25 cellular contexts compared by ENCODE assay signal in the genomic region with DNA sequence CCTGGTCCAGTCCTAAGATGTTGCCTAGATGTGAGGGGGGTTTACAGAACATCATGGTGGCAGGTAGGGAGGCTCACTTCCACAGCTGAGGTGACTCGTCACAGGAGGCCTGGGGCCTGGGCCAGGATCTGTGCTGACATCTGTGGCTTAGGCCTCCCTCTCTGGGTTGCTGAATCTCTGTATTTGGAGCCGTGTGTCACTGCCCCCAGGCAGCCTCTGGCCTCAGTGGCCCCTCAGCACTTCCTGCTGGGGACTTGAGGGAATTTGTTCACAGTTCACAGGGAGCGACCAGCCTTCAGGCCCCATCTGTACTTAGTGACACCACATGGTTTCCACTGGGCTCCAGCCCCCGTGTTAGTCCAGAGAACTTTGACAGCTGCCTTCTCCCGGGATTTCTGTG. TPM values are rescaled to one million over a fixed set of nuclear protein-coding genes. Genes with fewer than 3 reads are reported as not detected.
"Had no signal": no experiment of that assay in that cellular context is flagged by ENCODE, and none has a peak within 500 bp of the region (broad histone marks: within the 10 kb centered on the region; RNA-seq: fewer than 3 reads in every experiment).

No MANE protein-coding gene starts in this region.

- H3K4me1 Mint-ChIP-seq: activated CD4-positive, alpha-beta memory T cell treated with anti-CD3 and anti-CD28 coated beads, Interleukin-2, amount 10 ng/mL, durations not matched to agents 7 days and 5 days; activated CD4-positive, alpha-beta T cell treated with anti-CD3 and anti-CD28 coated beads, Interleukin-2, amount 10 ng/mL, durations not matched to agents 7 days and 5 days; activated naive CD4-positive, alpha-beta T cell treated with anti-CD3 and anti-CD28 coated beads, Interleukin-2, amount 50 U/mL, for 24 hours; activated naive CD8-positive, alpha-beta T cell treated with anti-CD3 and anti-CD28 coated beads, Interleukin-2, amount 50 U/mL, for 24 hours; activated T-helper 17 cell treated with anti-CD3 and anti-CD28 coated beads, Interleukin-2, amount 50 U/mL, for 72 hours; central memory CD8-positive, alpha-beta T cell; endodermal cell had no signal

- FAIRE-seq: frontal cortex, pancreas, urothelium cell line had no signal

- H3K9me3 Mint-ChIP-seq: activated CD4-positive, alpha-beta memory T cell treated with anti-CD3 and anti-CD28 coated beads, Interleukin-2, amount 10 ng/mL, durations not matched to agents 7 days and 5 days; activated CD4-positive, alpha-beta T cell treated with anti-CD3 and anti-CD28 coated beads, Interleukin-2, amount 10 ng/mL, durations not matched to agents 7 days and 5 days; activated naive CD4-positive, alpha-beta T cell treated with anti-CD3 and anti-CD28 coated beads, Interleukin-2, amount 50 U/mL, for 24 hours; activated naive CD8-positive, alpha-beta T cell treated with anti-CD3 and anti-CD28 coated beads, Interleukin-2, amount 50 U/mL, for 24 hours; activated T-cell treated with anti-CD3 and anti-CD28 coated beads, Interleukin-2, amount 50 U/mL, for 4 hours; activated T-helper 17 cell treated with anti-CD3 and anti-CD28 coated beads, Interleukin-2, amount 50 U/mL, for 72 hours; central memory CD8-positive, alpha-beta T cell; dendritic cell treated with granulocyte-macrophage colony-stimulating factor and Interleukin-4, amounts not matched to agents 40 ng/mL and 50 ng/mL, for 4 days; endodermal cell had no signal

- H3K4me2 ChIP-seq: hepatocyte had no signal

- H3K79me2 ChIP-seq: hepatocyte had no signal

- H2AFZ ChIP-seq: hepatocyte had no signal

- H3K27ac Mint-ChIP-seq: activated CD4-positive, alpha-beta memory T cell treated with anti-CD3 and anti-CD28 coated beads, Interleukin-2, amount 10 ng/mL, durations not matched to agents 7 days and 5 days; activated CD4-positive, alpha-beta T cell treated with anti-CD3 and anti-CD28 coated beads, Interleukin-2, amount 10 ng/mL, durations not matched to agents 7 days and 5 days; activated naive CD4-positive, alpha-beta T cell treated with anti-CD3 and anti-CD28 coated beads, Interleukin-2, amount 50 U/mL, for 24 hours; activated naive CD8-positive, alpha-beta T cell treated with anti-CD3 and anti-CD28 coated beads, Interleukin-2, amount 50 U/mL, for 24 hours; activated T-helper 17 cell treated with anti-CD3 and anti-CD28 coated beads, Interleukin-2, amount 50 U/mL, for 72 hours; dendritic cell treated with granulocyte-macrophage colony-stimulating factor and Interleukin-4, amounts not matched to agents 40 ng/mL and 50 ng/mL, for 4 days; endodermal cell had no signal

- H3K4me3 Mint-ChIP-seq: activated CD4-positive, alpha-beta memory T cell treated with anti-CD3 and anti-CD28 coated beads, Interleukin-2, amount 10 ng/mL, durations not matched to agents 7 days and 5 days; activated CD4-positive, alpha-beta T cell treated with anti-CD3 and anti-CD28 coated beads, Interleukin-2, amount 10 ng/mL, durations not matched to agents 7 days and 5 days; activated naive CD4-positive, alpha-beta T cell treated with anti-CD3 and anti-CD28 coated beads, Interleukin-2, amount 50 U/mL, for 24 hours; activated naive CD8-positive, alpha-beta T cell treated with anti-CD3 and anti-CD28 coated beads, Interleukin-2, amount 50 U/mL, for 24 hours; activated T-cell treated with anti-CD3 and anti-CD28 coated beads, Interleukin-2, amount 50 U/mL, for 4 hours; activated T-helper 17 cell treated with anti-CD3 and anti-CD28 coated beads, Interleukin-2, amount 50 U/mL, for 72 hours; central memory CD8-positive, alpha-beta T cell; dendritic cell treated with granulocyte-macrophage colony-stimulating factor and Interleukin-4, amounts not matched to agents 40 ng/mL and 50 ng/mL, for 4 days; endodermal cell had no signal

- H3K4me3 ChIP-seq: esophagus muscularis mucosa, hepatocyte, lower lobe of right lung, pancreas, psoas muscle, right atrium auricular region, transverse colon had no signal

- H3K27me3 ChIP-seq: esophagus muscularis mucosa, hepatocyte, pancreas, right atrium auricular region, transverse colon had no signal

- H3K36me3 ChIP-seq: esophagus muscularis mucosa, lower lobe of right lung, pancreas, right atrium auricular region, transverse colon had no signal

- DNase-seq: activated CD4-positive, alpha-beta memory T cell treated with anti-CD3 and anti-CD28 coated beads, Interleukin-2, amount 10 ng/mL, durations not matched to agents 7 days and 5 days; activated CD4-positive, alpha-beta T cell treated with anti-CD3 and anti-CD28 coated beads, Interleukin-2, amount 10 ng/mL, durations not matched to agents 7 days and 5 days; activated CD4-positive, CD25-positive, alpha-beta regulatory T cell treated with anti-CD3 and anti-CD28 coated beads, Interleukin-2, amount 50 U/mL, for 72 hours; activated naive CD8-positive, alpha-beta T cell treated with anti-CD3 and anti-CD28 coated beads, Interleukin-2, amount 50 U/mL, for 24 hours; activated T-cell treated with anti-CD3 and anti-CD28 coated beads, Interleukin-2, amount 50 U/mL, for 4 hours; endodermal cell; islet precursor cell; lower lobe of right lung; pancreas; stimulated activated CD4-positive, alpha-beta T cell treated with anti-CD3 and anti-CD28 coated beads, Interleukin-15, amount 100 ng/mL, for 24 hours; stimulated activated CD4-positive, alpha-beta T cell treated with anti-CD3 and anti-CD28 coated beads, Interleukin-2, amount 100 ng/mL, for 24 hours; stimulated activated naive CD4-positive, alpha-beta T cell treated with Interleukin-2 at 50 U/mL for 16 hours; T-helper 2 cell; transverse colon had no signal

- H3K36me3 Mint-ChIP-seq: activated naive CD4-positive, alpha-beta T cell treated with anti-CD3 and anti-CD28 coated beads, Interleukin-2, amount 50 U/mL, for 24 hours had no signal

- H3K9me3 ChIP-seq: esophagus muscularis mucosa, lower lobe of right lung, pancreas, psoas muscle, right atrium auricular region, transverse colon had no signal

- H3K27me3 Mint-ChIP-seq: activated CD4-positive, alpha-beta memory T cell treated with anti-CD3 and anti-CD28 coated beads, Interleukin-2, amount 10 ng/mL, durations not matched to agents 7 days and 5 days; activated CD4-positive, alpha-beta T cell treated with anti-CD3 and anti-CD28 coated beads, Interleukin-2, amount 10 ng/mL, durations not matched to agents 7 days and 5 days; activated naive CD8-positive, alpha-beta T cell treated with anti-CD3 and anti-CD28 coated beads, Interleukin-2, amount 50 U/mL, for 24 hours; dendritic cell treated with granulocyte-macrophage colony-stimulating factor and Interleukin-4, amounts not matched to agents 40 ng/mL and 50 ng/mL, for 4 days had no signal

- ATAC-seq: activated naive CD8-positive, alpha-beta T cell treated with anti-CD3 and anti-CD28 coated beads, Interleukin-2, amount 50 U/mL, for 24 hours; activated T-cell treated with anti-CD3 and anti-CD28 coated beads, Interleukin-2, amount 50 U/mL, for 4 hours; activated T-helper 17 cell treated with anti-CD3 and anti-CD28 coated beads, Interleukin-2, amount 50 U/mL, for 72 hours; left lobe of liver; psoas muscle had no signal

- H3K27ac ChIP-seq: esophagus muscularis mucosa, hepatocyte, lower lobe of right lung, psoas muscle, right atrium auricular region, transverse colon had no signal

- H3K4me1 ChIP-seq: lower lobe of right lung, psoas muscle, transverse colon had no signal

RNA-seq across cellular contexts. Expression of a gene that starts 41.7 kb away (rescaled TPM):
- total RNA-seq: activated CD4-positive, alpha-beta memory T cell treated with anti-CD3 and anti-CD28 coated beads, Interleukin-2, amount 10 ng/mL, durations not matched to agents 7 days and 5 days; activated CD4-positive, alpha-beta T cell treated with anti-CD3 and anti-CD28 coated beads, Interleukin-2, amount 10 ng/mL, durations not matched to agents 7 days and 5 days; activated T-cell treated with anti-CD3 and anti-CD28 coated beads, Interleukin-2, amount 50 U/mL, for 4 hours; activated T-helper 17 cell treated with anti-CD3 and anti-CD28 coated beads, Interleukin-2, amount 50 U/mL, for 72 hours had no signal
